13 cellular contexts compared by ENCODE assay signal in the genomic region with DNA sequence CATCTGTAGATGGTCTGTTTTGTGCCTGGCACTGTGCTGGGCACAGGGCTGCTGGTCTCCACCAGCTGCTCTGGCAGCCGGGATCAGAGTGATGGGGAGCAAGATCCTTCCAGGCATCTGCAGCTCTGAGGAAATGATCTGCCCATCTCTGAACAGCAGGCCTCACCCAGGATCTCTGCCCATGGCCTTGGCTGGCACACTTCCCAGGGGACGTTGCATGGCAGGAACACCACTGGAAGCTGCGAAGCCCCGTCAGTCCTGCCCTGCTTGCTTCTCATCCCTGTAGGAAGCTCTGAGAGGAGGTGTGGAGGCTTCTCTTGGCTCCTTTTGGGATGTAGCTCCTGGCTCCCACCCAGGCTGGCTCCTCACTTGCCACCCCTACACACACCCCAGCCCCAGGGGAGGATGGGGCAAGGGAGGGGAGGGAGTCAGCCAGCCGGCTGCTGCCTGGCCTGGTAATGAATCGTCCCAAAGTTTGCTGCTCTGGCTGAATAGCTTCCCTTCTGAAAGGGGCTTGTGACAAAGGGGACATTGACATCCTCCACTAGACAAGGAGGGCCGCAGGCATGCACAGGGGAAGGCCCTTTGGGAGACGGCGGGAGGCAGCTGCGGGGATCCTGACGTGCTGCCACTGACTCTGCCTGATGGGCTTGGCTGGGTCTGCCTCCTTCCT.
DNase-seq lines count a peak whose midpoint lies in the region; ATAC-seq lines count a peak whose summit lies in the region.
"Had no signal": no experiment of that assay in that cellular context is flagged by ENCODE, and none has a peak within 500 bp of the region (broad histone marks: within the 10 kb centered on the region; RNA-seq: fewer than 3 reads in every experiment).

No MANE protein-coding gene starts in this region.

- no peaks in the 10 kb centered on the region for H3K4me1 Mint-ChIP-seq in stimulated activated naive CD8-positive, alpha-beta T cell treated with anti-CD3 and anti-CD28 coated beads, Interleukin-15, amount 100 ng/mL, for 72 hours
- H3K4me1 Mint-ChIP-seq in immature natural killer cell: no peaks in the 10 kb centered on the region
- H3K4me1 Mint-ChIP-seq: IgD-negative memory B cell had no signal

- no peaks in the 10 kb centered on the region for H3K27me3 Mint-ChIP-seq in stimulated activated naive CD8-positive, alpha-beta T cell treated with anti-CD3 and anti-CD28 coated beads, Interleukin-15, amount 100 ng/mL, for 72 hours
- H3K27me3 Mint-ChIP-seq in immature natural killer cell (ENCODE audit: low read depth in 3 of 3): no peaks in the 10 kb centered on the region
- H3K27me3 Mint-ChIP-seq: IgD-negative memory B cell had no signal

- no peak for DNase-seq in stimulated activated naive CD8-positive, alpha-beta T cell treated with anti-CD3 and anti-CD28 coated beads, Interleukin-15, amount 100 ng/mL, for 72 hours
- no peak for DNase-seq in stimulated activated naive CD8-positive, alpha-beta T cell treated with anti-CD3 and anti-CD28 coated beads, Interleukin-15, Interleukin-2, amounts not matched to agents 100 U/mL and 50 U/mL, for 24 hours
- DNase-seq in cerebellar cortex (ENCODE audit: low spot score): peak; percentile 33
- DNase-seq in medulla oblongata (ENCODE audit: extremely low spot score): peak; percentile 86
- no peak for DNase-seq in immature natural killer cell
- DNase-seq in stimulated activated CD4-positive, alpha-beta T cell treated with anti-CD3 and anti-CD28 coated beads, Interleukin-1b, Interleukin-23, amount 100 ng/mL, for 48 hours: no peak
- no peak for DNase-seq in NCI-H774 (lab: John Stamatoyannopoulos, UW)
- no peak for DNase-seq in activated CD4-positive, alpha-beta T cell treated with anti-CD3 and anti-CD28 coated beads, Interleukin-2, amount 50 U/mL, for 1 hour
- DNase-seq: left lung, SIG-M5, tibial artery had no signal

- no peaks in the 10 kb centered on the region for H3K36me3 Mint-ChIP-seq in immature natural killer cell
- H3K36me3 Mint-ChIP-seq: IgD-negative memory B cell had no signal

- ATAC-seq in stimulated activated naive CD8-positive, alpha-beta T cell treated with anti-CD3 and anti-CD28 coated beads, Interleukin-15, amount 100 ng/mL, for 72 hours: peak; percentile 14
- no peak for ATAC-seq in stimulated activated naive CD8-positive, alpha-beta T cell treated with anti-CD3 and anti-CD28 coated beads, Interleukin-15, Interleukin-2, amounts not matched to agents 100 U/mL and 50 U/mL, for 24 hours
- ATAC-seq: activated CD4-positive, CD25-positive, alpha-beta regulatory T cell treated with anti-CD3 and anti-CD28 coated beads, Interleukin-2, amount 50 U/mL, for 24 hours; left lung had no signal

- no peak overlapping the region for H3K4me3 Mint-ChIP-seq in stimulated activated naive CD8-positive, alpha-beta T cell treated with anti-CD3 and anti-CD28 coated beads, Interleukin-15, amount 100 ng/mL, for 72 hours
- H3K4me3 Mint-ChIP-seq in immature natural killer cell: no peak overlapping the region
- H3K4me3 Mint-ChIP-seq: IgD-negative memory B cell had no signal

- H3K9me3 Mint-ChIP-seq in stimulated activated naive CD8-positive, alpha-beta T cell treated with anti-CD3 and anti-CD28 coated beads, Interleukin-15, amount 100 ng/mL, for 72 hours: no peaks in the 10 kb centered on the region
- H3K9me3 Mint-ChIP-seq in immature natural killer cell: no peaks in the 10 kb centered on the region

- H3K27ac Mint-ChIP-seq in stimulated activated naive CD8-positive, alpha-beta T cell treated with anti-CD3 and anti-CD28 coated beads, Interleukin-15, amount 100 ng/mL, for 72 hours: no peak overlapping the region
- no peak overlapping the region for H3K27ac Mint-ChIP-seq in immature natural killer cell
- H3K27ac Mint-ChIP-seq: IgD-negative memory B cell had no signal

Comparison
In these comparisons a context has a peak if more than half of its experiments do, and no peak if none do; other contexts are left out.
1. DNase-seq: peak in cerebellar cortex (single experiment) and medulla oblongata (single experiment); none in stimulated activated naive CD8-positive, alpha-beta T cell treated with anti-CD3 and anti-CD28 coated beads, Interleukin-15, amount 100 ng/mL, for 72 hours (0 of 2), stimulated activated naive CD8-positive, alpha-beta T cell treated with anti-CD3 and anti-CD28 coated beads, Interleukin-15, Interleukin-2, amounts not matched to agents 100 U/mL and 50 U/mL, for 24 hours (single experiment), immature natural killer cell (0 of 3), stimulated activated CD4-positive, alpha-beta T cell treated with anti-CD3 and anti-CD28 coated beads, Interleukin-1b, Interleukin-23, amount 100 ng/mL, for 48 hours (single experiment), NCI-H774 (single experiment) and activated CD4-positive, alpha-beta T cell treated with anti-CD3 and anti-CD28 coated beads, Interleukin-2, amount 50 U/mL, for 1 hour (single experiment).